Comparison of ENCODE assay signal across 16 cellular contexts in genomic region chr5:141696431-141696830, GRCh38. TPM values are rescaled to one million over a fixed set of nuclear protein-coding genes. Genes with fewer than 3 reads are reported as not detected.
DNase-seq lines count a peak whose midpoint lies in the region; ATAC-seq and TF ChIP-seq lines count a peak whose summit lies in the region.
"Had no signal": no experiment of that assay in that cellular context is flagged by ENCODE, and none has a peak within 500 bp of the region (broad histone marks: within the 10 kb centered on the region; RNA-seq: fewer than 3 reads in every experiment).

No MANE protein-coding gene starts in this region.

- ATAC-seq in stimulated activated effector memory CD8-positive, alpha-beta T cell treated with anti-CD3 and anti-CD28 coated beads, Interleukin-12 subunit alpha, Interleukin-12 subunit beta, amount 100 ng/mL, for 72 hours, result no peak
- ATAC-seq in HG02938 (IDR thresholded peaks at IDR 0.05; ENCODE audit: unreplicated experiment), result no peak
- ATAC-seq: GM12878, HepG2 had no signal

- H3K36me3 ChIP-seq in HEK293 (ENCODE audit: control insufficient read depth in 2 of 2, insufficient read depth in 1 of 2, low read length in 2 of 2), result no peaks in the 10 kb centered on the region
- H3K36me3 ChIP-seq: BLaER1 treated with 17β-estradiol and CSF1 and Interleukin-3, amounts not matched to agents 10 nM and 100 nM had no signal

- POLR2A ChIA-PET in HEK293 (lab: Yijun Ruan, JAX), result no interaction called here

- DNase-seq in neural crest cell (ENCODE audit: low read depth, low spot score) (no peak), UCSD-AML1 (lab: John Stamatoyannopoulos, UW; ENCODE audit: unreplicated experiment) (no peak)
- DNase-seq in stimulated activated effector memory CD8-positive, alpha-beta T cell treated with anti-CD3 and anti-CD28 coated beads, Interleukin-12 subunit alpha, Interleukin-12 subunit beta, amount 100 ng/mL, for 72 hours (ENCODE audit: low spot score in 2 of 2), result no peak
- DNase-seq in activated CD4-positive, alpha-beta T cell treated with anti-CD3 and anti-CD28 coated beads, Interleukin-2, amount 50 U/mL, for 4 hours, result no peak
- DNase-seq: 8988T; ACHN; CD4-positive, alpha-beta memory T cell; DMS79; H7 had no signal

- H3K27ac ChIP-seq in HEK293 (ENCODE audit: extremely low read depth, low read depth, low read length) (no peak overlapping the region), VCaP (peak overlapping the region; percentile 83; the same call in 1 of the 2 replicates)
- H3K27ac ChIP-seq: BLaER1 treated with 17β-estradiol and CSF1 and Interleukin-3, amounts not matched to agents 10 nM and 100 nM had no signal

- H3K4me3 Mint-ChIP-seq in neural crest cell, result no peak overlapping the region
- no peak overlapping the region for H3K4me3 Mint-ChIP-seq in stimulated activated effector memory CD8-positive, alpha-beta T cell treated with anti-CD3 and anti-CD28 coated beads, Interleukin-12 subunit alpha, Interleukin-12 subunit beta, amount 100 ng/mL, for 72 hours
- H3K4me3 Mint-ChIP-seq: CD4-positive, alpha-beta memory T cell had no signal

- no peaks in the 10 kb centered on the region for H3K4me1 ChIP-seq in HEK293 (ENCODE audit: control insufficient read depth, insufficient read depth, low read length)

- no peak overlapping the region for H3K4me3 ChIP-seq in HEK293 (ENCODE audit: low read depth, low read length)
- H3K4me3 ChIP-seq: BLaER1 treated with 17β-estradiol and CSF1 and Interleukin-3, amounts not matched to agents 10 nM and 100 nM; GM12878 had no signal

- CTCF ChIA-PET in HEK293 (lab: Yijun Ruan, JAX), result interaction anchor here (0.7 to 8.1 kb wide), 9 partner anchors 62 to 273 kb away, joined by 3 to 158 read pairs (median 6); partner anchors contain the start of genes PCDH1, PCDH12 and RNF14

- no peak for TF ChIP-seq CTCF in HEK293 (tag by site-specific recombination; IDR thresholded peaks at IDR 0.05)
- TF ChIP-seq CTCF in VCaP (conservative IDR thresholded peaks at IDR 0.05), result no peak
- no peak for TF ChIP-seq CTCF in neural crest cell (conservative IDR thresholded peaks at IDR 0.05)

- H3K27ac Mint-ChIP-seq in neural crest cell (ENCODE audit: unreplicated experiment), result peak overlapping the region; percentile 88
- H3K27ac Mint-ChIP-seq in stimulated activated effector memory CD8-positive, alpha-beta T cell treated with anti-CD3 and anti-CD28 coated beads, Interleukin-12 subunit alpha, Interleukin-12 subunit beta, amount 100 ng/mL, for 72 hours, result peak overlapping the region; percentile 58

- peaks cover 18% of the 10 kb centered on the region for H3K27me3 Mint-ChIP-seq in neural crest cell (ENCODE audit: low read depth)

- no peaks in the 10 kb centered on the region for H3K36me3 Mint-ChIP-seq in neural crest cell (ENCODE audit: low read depth)
- H3K36me3 Mint-ChIP-seq in stimulated activated effector memory CD8-positive, alpha-beta T cell treated with anti-CD3 and anti-CD28 coated beads, Interleukin-12 subunit alpha, Interleukin-12 subunit beta, amount 100 ng/mL, for 72 hours, result peaks cover 21% of the 10 kb centered on the region
- H3K36me3 Mint-ChIP-seq: CD4-positive, alpha-beta memory T cell had no signal

- H3K9me3 Mint-ChIP-seq in neural crest cell, result no peaks in the 10 kb centered on the region
- H3K9me3 Mint-ChIP-seq in stimulated activated effector memory CD8-positive, alpha-beta T cell treated with anti-CD3 and anti-CD28 coated beads, Interleukin-12 subunit alpha, Interleukin-12 subunit beta, amount 100 ng/mL, for 72 hours, result no peaks in the 10 kb centered on the region

- peaks cover 26% of the 10 kb centered on the region for H3K4me1 Mint-ChIP-seq in neural crest cell
- peaks cover 39% of the 10 kb centered on the region for H3K4me1 Mint-ChIP-seq in stimulated activated effector memory CD8-positive, alpha-beta T cell treated with anti-CD3 and anti-CD28 coated beads, Interleukin-12 subunit alpha, Interleukin-12 subunit beta, amount 100 ng/mL, for 72 hours

- H3K9me3 ChIP-seq in HEK293 (ENCODE audit: control insufficient read depth, insufficient read depth, low read depth, low read length), result no peaks in the 10 kb centered on the region
- H3K9me3 ChIP-seq: BLaER1 treated with 17β-estradiol and CSF1 and Interleukin-3, amounts not matched to agents 10 nM and 100 nM had no signal

TF ChIP-seq in HEK293, 187 proteins besides CTCF, POLR2A, EP300 and RAD21:
- TF ChIP-seq ZNF214 (tag by site-specific recombination; IDR thresholded peaks at IDR 0.05; ENCODE audit: borderline replicate concordance) (no peak), ZFHX2 (tag by site-specific recombination; conservative IDR thresholded peaks at IDR 0.05) (0 out of 2 replicates have a peak, but pooled peaks have one; percentile 19), EGR2 (tag by site-specific recombination; IDR thresholded peaks at IDR 0.05; ENCODE audit: low read depth) (peak; percentile 45; the same call in 1 of the 2 replicates)

RNA-seq across cellular contexts. Expression of gene ARAP3, which starts 14.4 kb away (rescaled TPM):
- total RNA-seq in neural crest cell, result 36.0 and 39.2 TPM in 2 replicates
- total RNA-seq: G401, HepG2 had no signal

RNA-seq across cellular contexts. Expression of gene FCHSD1, which starts 45.2 kb away (rescaled TPM):
- 20.4 and 20.6 TPM in 2 replicates for total RNA-seq in neural crest cell

RNA-seq across cellular contexts. Expression of gene RELL2, which starts 59.6 kb away (rescaled TPM):
- total RNA-seq in neural crest cell, result 6.5 and 6.9 TPM in 2 replicates

RNA-seq across cellular contexts. Expression of gene HDAC3, which starts 59.8 kb away (rescaled TPM):
- 110 and 114 TPM in 2 replicates for total RNA-seq in neural crest cell
